In genomic region chr6:31631681-31632278, GRCh38 we compare ENCODE assay signal across 22 cellular contexts. TPM values are rescaled to one million over a fixed set of nuclear protein-coding genes. Genes with fewer than 3 reads are reported as not detected.
DNase-seq lines count a peak whose midpoint lies in the region; ATAC-seq and TF ChIP-seq lines count a peak whose summit lies in the region.
"Had no signal": no experiment of that assay in that cellular context is flagged by ENCODE, and none has a peak within 500 bp of the region (broad histone marks: within the 10 kb centered on the region; RNA-seq: fewer than 3 reads in every experiment).

No MANE protein-coding gene starts in this region.

- DNase-seq in activated naive CD4-positive, alpha-beta T cell treated with anti-CD3 and anti-CD28 coated beads, Interleukin-2, amount 10 ng/mL, durations not matched to agents 7 days and 5 days = no peak
- DNase-seq in activated naive CD4-positive, alpha-beta T cell treated with Interleukin-2 at 50 U/mL for 16 hours = no peak
- DNase-seq in Calu3 (no peak), T-helper 17 cell (no peak), mesothelial cell of epicardium (ENCODE audit: low spot score in 2 of 2, unreplicated experiment in 2 of 2) (no peak)
- DNase-seq in stimulated activated naive CD4-positive, alpha-beta T cell (lab: John Stamatoyannopoulos, UW) = no peak
- DNase-seq: activated CD4-positive, alpha-beta memory T cell treated with anti-CD3 and anti-CD28 coated beads, Interleukin-2, amount 10 ng/mL, durations not matched to agents 7 days and 5 days; activated CD4-positive, CD25-positive, alpha-beta regulatory T cell; colonic mucosa; DMS 273 treated with DMSO at 0.1 percent for 48 hours; glutamatergic neuron; NCI-H1930; NCI-H2227 treated with DMSO at 0.1 percent for 48 hours; NCI-H82; PC-9 had no signal

- CTCF ChIA-PET in activated naive CD4-positive, alpha-beta T cell treated with anti-CD3 and anti-CD28 coated beads, Interleukin-2, amount 10 ng/mL, durations not matched to agents 7 days and 5 days (lab: Charles Lee) = no interaction called here
- CTCF ChIA-PET in Calu3 (lab: Charles Lee) = no interaction called here

- peak overlapping the region; percentile 71 for H3K27ac Mint-ChIP-seq in activated naive CD4-positive, alpha-beta T cell treated with anti-CD3 and anti-CD28 coated beads, Interleukin-2, amount 10 ng/mL, durations not matched to agents 7 days and 5 days
- peak overlapping the region; percentile 45 for H3K27ac Mint-ChIP-seq in Calu3 (ENCODE audit: unreplicated experiment)
- peak overlapping the region; percentile 43 for H3K27ac Mint-ChIP-seq in T-helper 17 cell
- peak overlapping the region; percentile 21 for H3K27ac Mint-ChIP-seq in mesothelial cell of epicardium
- H3K27ac Mint-ChIP-seq: activated CD4-positive, alpha-beta memory T cell treated with anti-CD3 and anti-CD28 coated beads, Interleukin-2, amount 10 ng/mL, durations not matched to agents 7 days and 5 days had no signal

- H3K4me1 Mint-ChIP-seq in activated naive CD4-positive, alpha-beta T cell treated with anti-CD3 and anti-CD28 coated beads, Interleukin-2, amount 10 ng/mL, durations not matched to agents 7 days and 5 days = peaks cover 2% of the 10 kb centered on the region
- H3K4me1 Mint-ChIP-seq in Calu3 (ENCODE audit: low read depth, unreplicated experiment) = peaks cover 8% of the 10 kb centered on the region
- peaks cover 17% of the 10 kb centered on the region for H3K4me1 Mint-ChIP-seq in T-helper 17 cell
- H3K4me1 Mint-ChIP-seq in mesothelial cell of epicardium = no peaks in the 10 kb centered on the region
- H3K4me1 Mint-ChIP-seq: activated CD4-positive, alpha-beta memory T cell treated with anti-CD3 and anti-CD28 coated beads, Interleukin-2, amount 10 ng/mL, durations not matched to agents 7 days and 5 days had no signal

- no peaks in the 10 kb centered on the region for H3K27me3 Mint-ChIP-seq in activated naive CD4-positive, alpha-beta T cell treated with anti-CD3 and anti-CD28 coated beads, Interleukin-2, amount 10 ng/mL, durations not matched to agents 7 days and 5 days
- H3K27me3 Mint-ChIP-seq in Calu3 (ENCODE audit: unreplicated experiment) (no peaks in the 10 kb centered on the region), T-helper 17 cell (no peaks in the 10 kb centered on the region), mesothelial cell of epicardium (ENCODE audit: low read depth) (no peaks in the 10 kb centered on the region)
- H3K27me3 Mint-ChIP-seq: activated CD4-positive, alpha-beta memory T cell treated with anti-CD3 and anti-CD28 coated beads, Interleukin-2, amount 10 ng/mL, durations not matched to agents 7 days and 5 days; activated naive CD4-positive, alpha-beta T cell treated with anti-CD3 and anti-CD28 coated beads, Interleukin-2, amount 50 U/mL, for 24 hours had no signal

- H3K9me3 Mint-ChIP-seq in activated naive CD4-positive, alpha-beta T cell treated with anti-CD3 and anti-CD28 coated beads, Interleukin-2, amount 10 ng/mL, durations not matched to agents 7 days and 5 days = no peaks in the 10 kb centered on the region
- H3K9me3 Mint-ChIP-seq in Calu3 (ENCODE audit: low read depth, unreplicated experiment) (no peaks in the 10 kb centered on the region), mesothelial cell of epicardium (no peaks in the 10 kb centered on the region)
- H3K9me3 Mint-ChIP-seq: activated CD4-positive, alpha-beta memory T cell treated with anti-CD3 and anti-CD28 coated beads, Interleukin-2, amount 10 ng/mL, durations not matched to agents 7 days and 5 days; activated naive CD4-positive, alpha-beta T cell treated with anti-CD3 and anti-CD28 coated beads, Interleukin-2, amount 50 U/mL, for 24 hours had no signal

- BruUV-seq in Calu3 (replicated peaks; lab: Mats Ljungman, UMichigan) = no TSS peak

- no peaks in the 10 kb centered on the region for H3K9me3 ChIP-seq in T-helper 17 cell (ENCODE audit: control insufficient read depth, low read length, poor library complexity, severe bottlenecking)
- H3K9me3 ChIP-seq: A549, colonic mucosa, thoracic aorta had no signal

- ATAC-seq in T-helper 17 cell = no peak
- ATAC-seq in HG02870 (IDR thresholded peaks at IDR 0.05; ENCODE audit: unreplicated experiment) = no peak
- no peak for ATAC-seq in HG03354 (IDR thresholded peaks at IDR 0.05; ENCODE audit: poor library complexity, severe bottlenecking, unreplicated experiment)
- ATAC-seq: A549 had no signal

- H3K36me3 Mint-ChIP-seq in activated naive CD4-positive, alpha-beta T cell treated with anti-CD3 and anti-CD28 coated beads, Interleukin-2, amount 10 ng/mL, durations not matched to agents 7 days and 5 days = peaks cover 74% of the 10 kb centered on the region
- H3K36me3 Mint-ChIP-seq in Calu3 (ENCODE audit: insufficient read depth, unreplicated experiment) = peaks cover 100% of the 10 kb centered on the region
- peaks cover 18% of the 10 kb centered on the region for H3K36me3 Mint-ChIP-seq in T-helper 17 cell (ENCODE audit: low read depth)
- peaks cover 48% of the 10 kb centered on the region for H3K36me3 Mint-ChIP-seq in mesothelial cell of epicardium

- H3K4me3 Mint-ChIP-seq in activated naive CD4-positive, alpha-beta T cell treated with anti-CD3 and anti-CD28 coated beads, Interleukin-2, amount 10 ng/mL, durations not matched to agents 7 days and 5 days = no peak overlapping the region
- no peak overlapping the region for H3K4me3 Mint-ChIP-seq in Calu3 (ENCODE audit: low read depth, unreplicated experiment)
- H3K4me3 Mint-ChIP-seq in T-helper 17 cell = no peak overlapping the region
- no peak overlapping the region for H3K4me3 Mint-ChIP-seq in mesothelial cell of epicardium
- H3K4me3 Mint-ChIP-seq: activated CD4-positive, alpha-beta memory T cell treated with anti-CD3 and anti-CD28 coated beads, Interleukin-2, amount 10 ng/mL, durations not matched to agents 7 days and 5 days; activated naive CD4-positive, alpha-beta T cell treated with anti-CD3 and anti-CD28 coated beads, Interleukin-2, amount 50 U/mL, for 24 hours had no signal

- intact Hi-C loops in Calu3 (cut with micrococcal nuclease; ENCODE audit: unreplicated experiment) = no loop called here

- TF ChIP-seq CTCF in Calu3 (IDR thresholded peaks at IDR 0.05; ENCODE audit: unreplicated experiment) (no peak), mesothelial cell of epicardium (IDR thresholded peaks at IDR 0.05; ENCODE audit: unreplicated experiment) (no peak)

RNA-seq across cellular contexts. Expression of gene PRRC2A, which starts 11.3 kb away (rescaled TPM):
- total RNA-seq in Calu3 (2022) = 473 and 509 TPM in 2 replicates
- total RNA-seq in T-helper 17 cell = 100 to 1,000 TPM; 210 to 213 TPM
- 273 to 290 TPM (median 288 TPM) in 3 replicates for total RNA-seq in mesothelial cell of epicardium

RNA-seq across cellular contexts. Expression of gene AIF1, which starts 16.7 kb away (rescaled TPM):
- not detected in 2 replicates for total RNA-seq in Calu3 (2022)
- 10 to 100 TPM in 1 of 2 donors, 1 to 10 TPM in 1; 8.1 to 13.2 TPM for total RNA-seq in T-helper 17 cell
- total RNA-seq in mesothelial cell of epicardium = 5.1 to 6.0 TPM (median 5.1 TPM) in 3 replicates
- total RNA-seq: osteocyte, PC-9, SK-MEL-5 had no signal

RNA-seq across cellular contexts. Expression of gene BAG6, which starts 20.7 kb away (rescaled TPM):
- 617 and 663 TPM in 2 replicates for total RNA-seq in Calu3 (2022)
- total RNA-seq in T-helper 17 cell = 100 to 1,000 TPM; 229 to 233 TPM
- total RNA-seq in mesothelial cell of epicardium = 327 to 338 TPM (median 338 TPM) in 3 replicates

RNA-seq across cellular contexts. Expression of gene APOM, which starts 23.9 kb away (rescaled TPM):
- total RNA-seq in Calu3 (2022) (2.6 and 3.6 TPM in 2 replicates), T-helper 17 cell (1 to 10 TPM; 2.9 to 4.0 TPM), mesothelial cell of epicardium (2.4 to 3.4 TPM (median 3.1 TPM) in 3 replicates)

RNA-seq across cellular contexts. Expression of gene C6orf47, which starts 28.8 kb away (rescaled TPM):
- total RNA-seq in Calu3 (2022) (40.3 and 42.9 TPM in 2 replicates), T-helper 17 cell (10 to 100 TPM; 13.3 to 16.9 TPM), mesothelial cell of epicardium (19.0 to 19.3 TPM (median 19.2 TPM) in 3 replicates)

Comparison
In these comparisons a context has a peak if more than half of its experiments do, and no peak if none do; other contexts are left out.
1. H3K27ac Mint-ChIP-seq: peak in every context shown above with its lines; median percentile 71 in activated naive CD4-positive, alpha-beta T cell treated with anti-CD3 and anti-CD28 coated beads, Interleukin-2, amount 10 ng/mL, durations not matched to agents 7 days and 5 days; 45 in Calu3; 43 in T-helper 17 cell; 21 in mesothelial cell of epicardium.